8 cellular contexts compared by ENCODE assay signal in genomic region chr17:51322390-51323029, GRCh38.
DNase-seq lines count a peak whose midpoint lies in the region; ATAC-seq and TF ChIP-seq lines count a peak whose summit lies in the region.

No MANE protein-coding gene starts in this region.

- peak; percentile 52 for ATAC-seq in HG03060 (IDR thresholded peaks at IDR 0.05; ENCODE audit: low read depth, unreplicated experiment)
- no peak for ATAC-seq in HG03342 (IDR thresholded peaks at IDR 0.05; ENCODE audit: unreplicated experiment)
- no peak for ATAC-seq in HG03039 (IDR thresholded peaks at IDR 0.05; ENCODE audit: unreplicated experiment)

- no peak overlapping the region for H3K4me3 Mint-ChIP-seq in glutamatergic neuron (ENCODE audit: unreplicated experiment)

- DNase-seq in NCI-H748 (lab: John Stamatoyannopoulos, UW; ENCODE audit: unreplicated experiment): peak; percentile 60
- DNase-seq in NCI-H748 treated with DMSO at 0.1 percent for 48 hours (lab: John Stamatoyannopoulos, UW): no peak
- peak; percentile 15 for DNase-seq in RPMI8226
- no peak for DNase-seq in glutamatergic neuron
- no peak for DNase-seq in stimulated activated CD8-positive, alpha-beta memory T cell treated with anti-CD3 and anti-CD28 coated beads, Interleukin-4, amount 100 ng/mL, for 48 hours

- peaks cover 4% of the 10 kb centered on the region for H3K9me3 Mint-ChIP-seq in glutamatergic neuron (ENCODE audit: unreplicated experiment)

- H3K27me3 Mint-ChIP-seq in glutamatergic neuron (ENCODE audit: unreplicated experiment): no peaks in the 10 kb centered on the region

- TF ChIP-seq CTCF in glutamatergic neuron (IDR thresholded peaks at IDR 0.05; ENCODE audit: partially characterized antibody, unreplicated experiment): peak; percentile 8

- H3K27ac Mint-ChIP-seq in glutamatergic neuron (ENCODE audit: unreplicated experiment): no peak overlapping the region

- peaks cover 11% of the 10 kb centered on the region for H3K36me3 Mint-ChIP-seq in glutamatergic neuron (ENCODE audit: unreplicated experiment)

- H3K4me1 Mint-ChIP-seq in glutamatergic neuron (ENCODE audit: low read depth, unreplicated experiment): peaks cover 2% of the 10 kb centered on the region

Comparison
In these comparisons a context has a peak if more than half of its experiments do, and no peak if none do; other contexts are left out.
1. DNase-seq: peak in NCI-H748 (single experiment) and RPMI8226 (single experiment); none in NCI-H748 treated with DMSO at 0.1 percent for 48 hours (single experiment), glutamatergic neuron (single experiment) and stimulated activated CD8-positive, alpha-beta memory T cell treated with anti-CD3 and anti-CD28 coated beads, Interleukin-4, amount 100 ng/mL, for 48 hours (single experiment).